Comparison of ENCODE assay signal across 36 cellular contexts in the genomic region with DNA sequence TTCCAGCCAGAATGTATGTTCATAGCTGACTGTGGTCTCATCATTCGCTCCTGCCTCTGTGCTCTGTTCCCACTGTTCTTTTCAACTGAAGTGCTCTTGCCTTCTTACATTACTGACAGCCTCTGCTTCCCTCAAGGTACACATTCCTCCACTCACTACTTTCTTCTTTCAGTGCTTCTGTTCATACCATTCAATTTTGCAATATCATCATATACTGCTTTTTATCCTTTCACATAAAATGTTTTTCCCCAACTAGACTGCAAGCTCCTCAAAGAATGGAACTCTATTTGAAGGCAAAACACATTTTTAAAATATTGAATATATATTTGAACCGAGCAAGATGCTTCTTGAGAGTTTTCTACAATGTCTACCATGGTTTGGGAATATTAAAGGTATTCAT.
"Had no signal": no experiment of that assay in that cellular context is flagged by ENCODE, and none has a peak within 500 bp of the region (broad histone marks: within the 10 kb centered on the region; RNA-seq: fewer than 3 reads in every experiment).

No MANE protein-coding gene starts in this region.

- H3K4me3 Mint-ChIP-seq: activated CD4-positive, alpha-beta memory T cell treated with anti-CD3 and anti-CD28 coated beads, Interleukin-2, amount 10 ng/mL, durations not matched to agents 7 days and 5 days; activated CD4-positive, alpha-beta T cell treated with anti-CD3 and anti-CD28 coated beads for 36 hours; activated CD4-positive, alpha-beta T cell treated with anti-CD3 and anti-CD28 coated beads, Interleukin-2, amount 10 ng/mL, durations not matched to agents 7 days and 5 days; activated CD8-positive, alpha-beta memory T cell treated with anti-CD3 and anti-CD28 coated beads, Interleukin-2, amount 10 ng/mL, durations not matched to agents 7 days and 5 days; activated CD8-positive, alpha-beta T cell treated with anti-CD3 and anti-CD28 coated beads, Interleukin-2, amount 10 ng/mL, durations not matched to agents 7 days and 5 days; activated naive CD4-positive, alpha-beta T cell treated with anti-CD3 and anti-CD28 coated beads, Interleukin-2, amount 10 ng/mL, durations not matched to agents 7 days and 5 days; activated naive CD4-positive, alpha-beta T cell treated with anti-CD3 and anti-CD28 coated beads, Interleukin-2, amount 50 U/mL, for 24 hours; activated naive CD8-positive, alpha-beta T cell; activated naive CD8-positive, alpha-beta T cell treated with anti-CD3 and anti-CD28 coated beads, Interleukin-2, amount 10 ng/mL, durations not matched to agents 7 days and 5 days; activated T-cell treated with anti-CD3 and anti-CD28 coated beads, Interleukin-2, amount 50 U/mL, for 24 hours; brain; T-helper 1 cell treated with Interleukin-12 subunit alpha and Interleukin-12 subunit beta and Interleukin-4 antibody, amounts not matched to agents 30 μg/mL and 1 μg/mL, for 36 hours; T-helper 2 cell treated with Interferon-gamma antibody and Interleukin-4, amounts not matched to agents 5 μg/mL and 100 μg/mL, for 36 hours had no signal

- H3K4me3 ChIP-seq: adrenal gland had no signal

- DNase-seq: activated CD4-positive, alpha-beta memory T cell treated with anti-CD3 and anti-CD28 coated beads, Interleukin-2, amount 10 ng/mL, durations not matched to agents 7 days and 5 days; activated CD4-positive, alpha-beta T cell treated with anti-CD3 and anti-CD28 coated beads for 1 hour; activated CD4-positive, alpha-beta T cell treated with anti-CD3 and anti-CD28 coated beads for 36 hours; activated CD4-positive, alpha-beta T cell treated with anti-CD3 and anti-CD28 coated beads for 48 hours; activated CD4-positive, alpha-beta T cell treated with anti-CD3 and anti-CD28 coated beads, Interleukin-2, amount 10 ng/mL, durations not matched to agents 7 days and 5 days; activated CD4-positive, alpha-beta T cell treated with anti-CD3 and anti-CD28 coated beads, Interleukin-2, amount 50 U/mL, for 48 hours; activated CD4-positive, CD25-positive, alpha-beta regulatory T cell; activated CD8-positive, alpha-beta memory T cell treated with anti-CD3 and anti-CD28 coated beads for 24 hours; activated CD8-positive, alpha-beta memory T cell treated with anti-CD3 and anti-CD28 coated beads, Interleukin-2, amount 10 ng/mL, durations not matched to agents 7 days and 5 days; activated CD8-positive, alpha-beta memory T cell treated with anti-CD3 and anti-CD28 coated beads, Interleukin-2, amount 50 U/mL, for 48 hours; activated CD8-positive, alpha-beta T cell treated with anti-CD3 and anti-CD28 coated beads, Interleukin-2, amount 10 ng/mL, durations not matched to agents 7 days and 5 days; activated effector memory CD4-positive, alpha-beta T cell treated with Interleukin-2 at 50 U/mL for 16 hours; activated gamma-delta T cell; activated naive CD4-positive, alpha-beta T cell treated with anti-CD3 and anti-CD28 coated beads, Interleukin-2, amount 10 ng/mL, durations not matched to agents 7 days and 5 days; activated naive CD4-positive, alpha-beta T cell treated with Interleukin-2 at 50 U/mL for 16 hours; activated naive CD8-positive, alpha-beta T cell treated with anti-CD3 and anti-CD28 coated beads, Interleukin-2, amount 10 ng/mL, durations not matched to agents 7 days and 5 days; activated T-cell treated with anti-CD3 and anti-CD28 coated beads, Interleukin-2, amount 50 U/mL, for 24 hours; activated T-cell treated with anti-CD3 and anti-CD28 coated beads, Interleukin-2, amount 50 U/mL, for 48 hours; adrenal gland; amniotic stem cell; aorta; central memory CD4-positive, alpha-beta T cell; T-helper 1 cell; T-helper 2 cell; T-helper 9 cell had no signal

- H3K9me3 ChIP-seq: adrenal gland had no signal

- H3K27me3 ChIP-seq: adrenal gland had no signal

- H3K36me3 Mint-ChIP-seq: activated CD8-positive, alpha-beta memory T cell treated with anti-CD3 and anti-CD28 coated beads, Interleukin-2, amount 10 ng/mL, durations not matched to agents 7 days and 5 days; activated naive CD4-positive, alpha-beta T cell treated with anti-CD3 and anti-CD28 coated beads, Interleukin-2, amount 10 ng/mL, durations not matched to agents 7 days and 5 days; activated naive CD8-positive, alpha-beta T cell treated with anti-CD3 and anti-CD28 coated beads, Interleukin-2, amount 10 ng/mL, durations not matched to agents 7 days and 5 days; brain had no signal

- ATAC-seq: activated CD4-positive, alpha-beta T cell treated with anti-CD3 and anti-CD28 coated beads for 36 hours; activated CD4-positive, CD25-positive, alpha-beta regulatory T cell treated with anti-CD3 and anti-CD28 coated beads, Interleukin-2, amount 50 U/mL, for 24 hours; activated CD8-positive, alpha-beta memory T cell treated with anti-CD3 and anti-CD28 coated beads, Interleukin-2, amount 10 ng/mL, durations not matched to agents 7 days and 5 days; activated CD8-positive, alpha-beta T cell treated with anti-CD3 and anti-CD28 coated beads, Interleukin-2, amount 10 ng/mL, durations not matched to agents 7 days and 5 days had no signal

- H3K4me1 Mint-ChIP-seq: activated CD4-positive, alpha-beta memory T cell treated with anti-CD3 and anti-CD28 coated beads, Interleukin-2, amount 10 ng/mL, durations not matched to agents 7 days and 5 days; activated CD4-positive, alpha-beta T cell treated with anti-CD3 and anti-CD28 coated beads for 36 hours; activated CD4-positive, alpha-beta T cell treated with anti-CD3 and anti-CD28 coated beads, Interleukin-2, amount 10 ng/mL, durations not matched to agents 7 days and 5 days; activated CD8-positive, alpha-beta memory T cell treated with anti-CD3 and anti-CD28 coated beads, Interleukin-2, amount 10 ng/mL, durations not matched to agents 7 days and 5 days; activated naive CD4-positive, alpha-beta T cell treated with anti-CD3 and anti-CD28 coated beads, Interleukin-2, amount 10 ng/mL, durations not matched to agents 7 days and 5 days; activated naive CD4-positive, alpha-beta T cell treated with anti-CD3 and anti-CD28 coated beads, Interleukin-2, amount 50 U/mL, for 24 hours; activated naive CD8-positive, alpha-beta T cell treated with anti-CD3 and anti-CD28 coated beads, Interleukin-2, amount 10 ng/mL, durations not matched to agents 7 days and 5 days had no signal

- H3K4me1 ChIP-seq: adrenal gland had no signal

- H3K27ac Mint-ChIP-seq: activated CD4-positive, alpha-beta memory T cell treated with anti-CD3 and anti-CD28 coated beads, Interleukin-2, amount 10 ng/mL, durations not matched to agents 7 days and 5 days; activated CD4-positive, alpha-beta T cell treated with anti-CD3 and anti-CD28 coated beads for 36 hours; activated CD4-positive, alpha-beta T cell treated with anti-CD3 and anti-CD28 coated beads, Interleukin-2, amount 10 ng/mL, durations not matched to agents 7 days and 5 days; activated CD8-positive, alpha-beta memory T cell treated with anti-CD3 and anti-CD28 coated beads, Interleukin-2, amount 10 ng/mL, durations not matched to agents 7 days and 5 days; activated CD8-positive, alpha-beta T cell treated with anti-CD3 and anti-CD28 coated beads, Interleukin-2, amount 10 ng/mL, durations not matched to agents 7 days and 5 days; activated naive CD4-positive, alpha-beta T cell treated with anti-CD3 and anti-CD28 coated beads, Interleukin-2, amount 10 ng/mL, durations not matched to agents 7 days and 5 days; activated naive CD4-positive, alpha-beta T cell treated with anti-CD3 and anti-CD28 coated beads, Interleukin-2, amount 50 U/mL, for 24 hours; activated naive CD8-positive, alpha-beta T cell; activated naive CD8-positive, alpha-beta T cell treated with anti-CD3 and anti-CD28 coated beads, Interleukin-2, amount 10 ng/mL, durations not matched to agents 7 days and 5 days; activated T-cell treated with anti-CD3 and anti-CD28 coated beads, Interleukin-2, amount 50 U/mL, for 24 hours; activated T-helper 2 cell treated with anti-CD3 and anti-CD28 coated beads, Interferon-gamma antibody, Interleukin-2, Interleukin-4, amounts not matched to agents 10 μg/mL and 5 μg/mL and 100 μg/mL, durations not matched to agents 14 hours and 24 hours and 36 hours; brain; T-helper 1 cell treated with Interleukin-12 subunit alpha and Interleukin-12 subunit beta and Interleukin-4 antibody, amounts not matched to agents 30 μg/mL and 1 μg/mL, for 36 hours; T-helper 2 cell treated with Interferon-gamma antibody and Interleukin-4, amounts not matched to agents 5 μg/mL and 100 μg/mL, for 36 hours had no signal

- FAIRE-seq: astrocyte, colon, TTC549 had no signal

- H3K27ac ChIP-seq: adrenal gland, VCaP had no signal

- H3K27me3 Mint-ChIP-seq: activated CD4-positive, alpha-beta memory T cell treated with anti-CD3 and anti-CD28 coated beads, Interleukin-2, amount 10 ng/mL, durations not matched to agents 7 days and 5 days; activated CD4-positive, alpha-beta T cell treated with anti-CD3 and anti-CD28 coated beads for 36 hours; activated CD4-positive, alpha-beta T cell treated with anti-CD3 and anti-CD28 coated beads, Interleukin-2, amount 10 ng/mL, durations not matched to agents 7 days and 5 days; activated CD8-positive, alpha-beta memory T cell treated with anti-CD3 and anti-CD28 coated beads, Interleukin-2, amount 10 ng/mL, durations not matched to agents 7 days and 5 days; activated naive CD4-positive, alpha-beta T cell treated with anti-CD3 and anti-CD28 coated beads, Interleukin-2, amount 10 ng/mL, durations not matched to agents 7 days and 5 days; activated naive CD4-positive, alpha-beta T cell treated with anti-CD3 and anti-CD28 coated beads, Interleukin-2, amount 50 U/mL, for 24 hours; activated naive CD8-positive, alpha-beta T cell; activated naive CD8-positive, alpha-beta T cell treated with anti-CD3 and anti-CD28 coated beads, Interleukin-2, amount 10 ng/mL, durations not matched to agents 7 days and 5 days; activated T-cell treated with anti-CD3 and anti-CD28 coated beads, Interleukin-2, amount 50 U/mL, for 24 hours; brain had no signal

- H3K36me3 ChIP-seq: adrenal gland had no signal

- H3K9me3 Mint-ChIP-seq: activated CD4-positive, alpha-beta T cell treated with anti-CD3 and anti-CD28 coated beads, Interleukin-2, amount 10 ng/mL, durations not matched to agents 7 days and 5 days; activated naive CD4-positive, alpha-beta T cell treated with anti-CD3 and anti-CD28 coated beads, Interleukin-2, amount 10 ng/mL, durations not matched to agents 7 days and 5 days; activated naive CD4-positive, alpha-beta T cell treated with anti-CD3 and anti-CD28 coated beads, Interleukin-2, amount 50 U/mL, for 24 hours; activated naive CD8-positive, alpha-beta T cell treated with anti-CD3 and anti-CD28 coated beads, Interleukin-2, amount 10 ng/mL, durations not matched to agents 7 days and 5 days; activated T-cell treated with anti-CD3 and anti-CD28 coated beads, Interleukin-2, amount 50 U/mL, for 24 hours; activated T-helper 2 cell treated with anti-CD3 and anti-CD28 coated beads, Interferon-gamma antibody, Interleukin-2, Interleukin-4, amounts not matched to agents 10 μg/mL and 5 μg/mL and 100 μg/mL, durations not matched to agents 14 hours and 24 hours and 36 hours; brain; T-helper 2 cell treated with Interferon-gamma antibody and Interleukin-4, amounts not matched to agents 5 μg/mL and 100 μg/mL, for 36 hours had no signal
